In genomic region chr20:8811801-8812594, GRCh38 we compare ENCODE assay signal across 1 cellular context.
TF ChIP-seq lines count a peak whose summit lies in the region.

No MANE protein-coding gene starts in this region.

TF ChIP-seq in HEK293, 187 proteins besides CTCF, POLR2A, EP300 and RAD21 (continued from another document):
- TF ChIP-seq ZNF449 (tag by site-specific recombination; IDR thresholded peaks at IDR 0.05) (no peak), HOXA7 (CRISPR knock-in tag; IDR thresholded peaks at IDR 0.05; ENCODE audit: borderline replicate concordance) (no peak), ZNF138 (tag by site-specific recombination; IDR thresholded peaks at IDR 0.05; ENCODE audit: borderline replicate concordance) (no peak), KLF16 (tag by site-specific recombination; IDR thresholded peaks at IDR 0.05) (no peak), PRDM10 (tag by site-specific recombination; IDR thresholded peaks at IDR 0.05) (no peak), YY1 (tag by site-specific recombination; IDR thresholded peaks at IDR 0.05) (no peak)
